In the genomic region with DNA sequence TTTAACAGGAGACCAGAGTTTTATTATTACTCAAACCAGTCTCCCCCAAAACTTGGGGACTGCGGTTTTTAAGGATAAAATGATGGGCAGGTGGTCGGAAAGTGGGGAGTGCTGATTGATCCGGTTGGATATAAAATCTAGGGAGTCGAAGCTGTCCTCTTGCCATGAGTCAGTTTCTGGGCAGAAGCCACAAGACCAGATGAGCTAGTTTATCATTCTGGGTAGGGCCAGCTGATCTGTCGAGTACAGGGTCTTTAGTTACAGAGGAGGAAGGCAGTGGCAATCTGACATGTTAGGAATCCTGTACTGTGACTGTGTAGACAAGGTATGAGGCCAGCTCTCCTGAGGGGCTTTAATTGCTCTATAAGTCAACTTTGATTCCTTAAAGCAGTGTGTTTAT, we compare ENCODE assay signal across 28 cellular contexts. TPM values are rescaled to one million over a fixed set of nuclear protein-coding genes. Genes with fewer than 3 reads are reported as not detected.
"Had no signal": no experiment of that assay in that cellular context is flagged by ENCODE, and none has a peak within 500 bp of the region (broad histone marks: within the 10 kb centered on the region; RNA-seq: fewer than 3 reads in every experiment).

No MANE protein-coding gene starts in this region.

- H3K4me1 ChIP-seq: body of pancreas, pancreas, psoas muscle had no signal

- DNase-seq: activated CD4-positive, alpha-beta memory T cell treated with anti-CD3 and anti-CD28 coated beads, Interleukin-2, amount 10 ng/mL, durations not matched to agents 7 days and 5 days; activated CD4-positive, alpha-beta T cell treated with anti-CD3 and anti-CD28 coated beads, Interleukin-2, amount 10 ng/mL, durations not matched to agents 24 days and 14 days; activated effector memory CD4-positive, alpha-beta T cell treated with Interleukin-2 at 50 U/mL for 16 hours; activated naive CD4-positive, alpha-beta T cell treated with anti-CD3 and anti-CD28 coated beads, Interleukin-2, amount 50 U/mL, for 16 hours; activated naive CD8-positive, alpha-beta T cell treated with anti-CD3 and anti-CD28 coated beads, Interleukin-2, amount 50 U/mL, for 24 hours; activated T-cell treated with anti-CD3 and anti-CD28 coated beads, Interleukin-2, amount 50 U/mL, for 72 hours; body of pancreas; effector CD4-positive, alpha-beta T cell; erythroblast; hypothalamus; nephron progenitor cell; pancreas; psoas muscle; right cardiac atrium; small intestine; stimulated activated CD4-positive, alpha-beta T cell treated with anti-CD3 and anti-CD28 coated beads, Interleukin-2, amount 100 ng/mL, for 24 hours; stimulated activated naive CD8-positive, alpha-beta T cell treated with anti-CD3 and anti-CD28 coated beads, Interleukin-15, amount 100 ng/mL, for 72 hours; tibial artery had no signal

- H3K27me3 ChIP-seq: body of pancreas, pancreas had no signal

- H3K9me3 ChIP-seq: body of pancreas, pancreas, psoas muscle, tibial artery had no signal

- H3K27ac ChIP-seq: body of pancreas, pancreas, psoas muscle, tibial artery, VCaP had no signal

- FAIRE-seq: endometrium, frontal cortex, pancreas, small intestine had no signal

- ATAC-seq: activated CD4-positive, CD25-positive, alpha-beta regulatory T cell treated with anti-CD3 and anti-CD28 coated beads, Interleukin-2, amount 50 U/mL, for 24 hours; activated naive CD8-positive, alpha-beta T cell treated with anti-CD3 and anti-CD28 coated beads, Interleukin-2, amount 50 U/mL, for 24 hours; activated T-cell treated with anti-CD3 and anti-CD28 coated beads, Interleukin-2, amount 50 U/mL, for 72 hours; body of pancreas; pancreas; psoas muscle; right cardiac atrium; stimulated activated effector memory CD8-positive, alpha-beta T cell treated with anti-CD3 and anti-CD28 coated beads, Interleukin-12 subunit alpha, Interleukin-12 subunit beta, amount 100 ng/mL, for 72 hours; stimulated activated naive CD8-positive, alpha-beta T cell treated with anti-CD3 and anti-CD28 coated beads, Interleukin-15, amount 100 ng/mL, for 72 hours had no signal

- H3K4me3 ChIP-seq: body of pancreas, pancreas, psoas muscle, tibial artery had no signal

- H3K36me3 ChIP-seq: pancreas, tibial artery had no signal

RNA-seq across cellular contexts. Expression of gene FOXE3, which starts 22.9 kb away (rescaled TPM):
- total RNA-seq: activated CD4-positive, alpha-beta memory T cell treated with anti-CD3 and anti-CD28 coated beads, Interleukin-2, amount 10 ng/mL, durations not matched to agents 7 days and 5 days; activated CD4-positive, alpha-beta T cell treated with anti-CD3 and anti-CD28 coated beads, Interleukin-2, amount 10 ng/mL, durations not matched to agents 24 days and 14 days; activated T-cell treated with anti-CD3 and anti-CD28 coated beads, Interleukin-2, amount 50 U/mL, for 72 hours; body of pancreas; cardiac septum; chondrocyte; frontal cortex; liver; pancreas; right cardiac atrium; T-helper 2 cell treated with Interferon-gamma antibody and Interleukin-4, amounts not matched to agents 100 ng/mL and 5 ng/mL, for 36 hours; ureter had no signal
- polyA plus RNA-seq: liver, pancreas, right cardiac atrium, small intestine had no signal
